In genomic region chr10:13056461-13057077, GRCh38 we compare ENCODE assay signal across 9 cellular contexts. TPM values are rescaled to one million over a fixed set of nuclear protein-coding genes. Genes with fewer than 3 reads are reported as not detected.
A peak's percentile ranks its signal among the peaks of the same experiment; 100 is the strongest.
DNase-seq lines count a peak whose midpoint lies in the region; ATAC-seq and TF ChIP-seq lines count a peak whose summit lies in the region.
"Had no signal": no experiment of that assay in that cellular context is flagged by ENCODE, and none has a peak within 500 bp of the region (broad histone marks: within the 10 kb centered on the region; RNA-seq: fewer than 3 reads in every experiment).

No MANE protein-coding gene starts in this region.

- DNase-seq in AG08395 (ENCODE audit: low spot score) (peak; percentile 15), HEK293T (ENCODE audit: extremely low spot score) (peak; percentile 59), astrocyte of the cerebellum (ENCODE audit: low read depth) (no peak), left kidney (ENCODE audit: low read depth, low spot score) (peak; percentile 78), NCI-H1694 treated with DMSO at 0.1 percent for 48 hours (lab: John Stamatoyannopoulos, UW) (no peak), NCI-H524 treated with DMSO at 0.1 percent for 48 hours (lab: John Stamatoyannopoulos, UW) (no peak)
- DNase-seq in activated CD8-positive, alpha-beta T cell treated with anti-CD3 and anti-CD28 coated beads, Interleukin-2, amount 10 ng/mL, durations not matched to agents 7 days and 5 days, result no peak
- no peak for DNase-seq in activated naive CD4-positive, alpha-beta T cell treated with anti-CD3 and anti-CD28 coated beads, Interleukin-2, amount 50 U/mL, for 16 hours
- DNase-seq: activated T-cell treated with anti-CD3 and anti-CD28 coated beads, Interleukin-2, amount 50 U/mL, for 24 hours had no signal

- H3K27ac Mint-ChIP-seq in activated CD8-positive, alpha-beta T cell treated with anti-CD3 and anti-CD28 coated beads, Interleukin-2, amount 10 ng/mL, durations not matched to agents 7 days and 5 days, result no peak overlapping the region
- H3K27ac Mint-ChIP-seq: activated T-cell treated with anti-CD3 and anti-CD28 coated beads, Interleukin-2, amount 50 U/mL, for 24 hours had no signal

- peak; percentile 55 for TF ChIP-seq CTCF in astrocyte of the cerebellum (IDR thresholded peaks at IDR 0.05; ENCODE audit: low read depth, low read length, missing control alignments)

- H3K4me1 Mint-ChIP-seq in activated CD8-positive, alpha-beta T cell treated with anti-CD3 and anti-CD28 coated beads, Interleukin-2, amount 10 ng/mL, durations not matched to agents 7 days and 5 days (ENCODE audit: low read depth), result peaks cover 3% of the 10 kb centered on the region

- POLR2A ChIA-PET in HEK293T (lab: Yijun Ruan, JAX), result no interaction called here
- POLR2A ChIA-PET in activated CD8-positive, alpha-beta T cell treated with anti-CD3 and anti-CD28 coated beads, Interleukin-2, amount 10 ng/mL, durations not matched to agents 7 days and 5 days (lab: Charles Lee), result no interaction called here

- in situ Hi-C loops in astrocyte of the cerebellum (cut with HindIII; ENCODE audit: low sequenced_read_pairs), result loop anchor here (25.0 kb wide), 1 partner anchor 844 kb away; no protein-coding TSS in a partner anchor

- ATAC-seq in activated CD8-positive, alpha-beta T cell treated with anti-CD3 and anti-CD28 coated beads, Interleukin-2, amount 10 ng/mL, durations not matched to agents 7 days and 5 days, result no peak

- no peak overlapping the region for H3K4me3 ChIP-seq in astrocyte of the cerebellum (ENCODE audit: low read depth, low read length)

- no peak overlapping the region for H3K4me3 Mint-ChIP-seq in activated CD8-positive, alpha-beta T cell treated with anti-CD3 and anti-CD28 coated beads, Interleukin-2, amount 10 ng/mL, durations not matched to agents 7 days and 5 days
- H3K4me3 Mint-ChIP-seq: activated T-cell treated with anti-CD3 and anti-CD28 coated beads, Interleukin-2, amount 50 U/mL, for 24 hours had no signal

- CTCF ChIA-PET in HEK293T (lab: Yijun Ruan, JAX), result interaction anchor here (1.0 to 1.2 kb wide), 2 partner anchors 18 to 45 kb away, joined by 3 read pairs; no protein-coding TSS in a partner anchor
- CTCF ChIA-PET in activated CD8-positive, alpha-beta T cell treated with anti-CD3 and anti-CD28 coated beads, Interleukin-2, amount 10 ng/mL, durations not matched to agents 7 days and 5 days (lab: Charles Lee), result interaction anchor here (0.6 kb wide), 1 partner anchor 12 kb away, joined by 3 read pairs; no protein-coding TSS in a partner anchor

- no peaks in the 10 kb centered on the region for H3K36me3 Mint-ChIP-seq in activated CD8-positive, alpha-beta T cell treated with anti-CD3 and anti-CD28 coated beads, Interleukin-2, amount 10 ng/mL, durations not matched to agents 7 days and 5 days (ENCODE audit: low read depth)

- no peaks in the 10 kb centered on the region for H3K9me3 Mint-ChIP-seq in activated CD8-positive, alpha-beta T cell treated with anti-CD3 and anti-CD28 coated beads, Interleukin-2, amount 10 ng/mL, durations not matched to agents 7 days and 5 days (ENCODE audit: insufficient read depth)
- H3K9me3 Mint-ChIP-seq: activated T-cell treated with anti-CD3 and anti-CD28 coated beads, Interleukin-2, amount 50 U/mL, for 24 hours had no signal

- peaks cover 5% of the 10 kb centered on the region for H3K27me3 Mint-ChIP-seq in activated CD8-positive, alpha-beta T cell treated with anti-CD3 and anti-CD28 coated beads, Interleukin-2, amount 10 ng/mL, durations not matched to agents 7 days and 5 days (ENCODE audit: low read depth)

TF ChIP-seq in HEK293T, 16 proteins besides CTCF, POLR2A, EP300 and RAD21:
- TF ChIP-seq L3MBTL2 (conservative IDR thresholded peaks at IDR 0.05) (no peak), BHLHE40 (IDR thresholded peaks at IDR 0.05; ENCODE audit: borderline replicate concordance) (no peak), ELF4 (IDR thresholded peaks at IDR 0.05) (no peak), CTBP1 (IDR thresholded peaks at IDR 0.05; ENCODE audit: borderline replicate concordance) (no peak), SP1 (IDR thresholded peaks at IDR 0.05) (no peak), LEF1 (IDR thresholded peaks at IDR 0.05; ENCODE audit: borderline replicate concordance) (no peak), PKNOX1 (IDR thresholded peaks at IDR 0.05) (no peak), ZNF384 (IDR thresholded peaks at IDR 0.05) (no peak), TARDBP (IDR thresholded peaks at IDR 0.05) (no peak), FOXK2 (IDR thresholded peaks at IDR 0.05) (no peak), FOXM1 (IDR thresholded peaks at IDR 0.05; ENCODE audit: borderline replicate concordance) (no peak)

RNA-seq across cellular contexts. Expression of gene OPTN, which starts 43.4 kb away (rescaled TPM):
- 10 to 100 TPM; 72.4 to 73.8 TPM for total RNA-seq in activated CD8-positive, alpha-beta T cell treated with anti-CD3 and anti-CD28 coated beads, Interleukin-2, amount 10 ng/mL, durations not matched to agents 7 days and 5 days

RNA-seq across cellular contexts. Expression of gene CCDC3, which starts 55.1 kb away (rescaled TPM):
- total RNA-seq in activated CD8-positive, alpha-beta T cell treated with anti-CD3 and anti-CD28 coated beads, Interleukin-2, amount 10 ng/mL, durations not matched to agents 7 days and 5 days, result not detected

Comparison
In these comparisons a context has a peak if more than half of its experiments do, and no peak if none do; other contexts are left out.
1. DNase-seq: peak in AG08395 (single experiment), HEK293T (single experiment) and left kidney (single experiment); none in astrocyte of the cerebellum (single experiment), activated CD8-positive, alpha-beta T cell treated with anti-CD3 and anti-CD28 coated beads, Interleukin-2, amount 10 ng/mL, durations not matched to agents 7 days and 5 days (single experiment), NCI-H1694 treated with DMSO at 0.1 percent for 48 hours (single experiment), activated naive CD4-positive, alpha-beta T cell treated with anti-CD3 and anti-CD28 coated beads, Interleukin-2, amount 50 U/mL, for 16 hours (single experiment) and NCI-H524 treated with DMSO at 0.1 percent for 48 hours (single experiment).